Comparison of ENCODE assay signal across 11 cellular contexts in the genomic region with DNA sequence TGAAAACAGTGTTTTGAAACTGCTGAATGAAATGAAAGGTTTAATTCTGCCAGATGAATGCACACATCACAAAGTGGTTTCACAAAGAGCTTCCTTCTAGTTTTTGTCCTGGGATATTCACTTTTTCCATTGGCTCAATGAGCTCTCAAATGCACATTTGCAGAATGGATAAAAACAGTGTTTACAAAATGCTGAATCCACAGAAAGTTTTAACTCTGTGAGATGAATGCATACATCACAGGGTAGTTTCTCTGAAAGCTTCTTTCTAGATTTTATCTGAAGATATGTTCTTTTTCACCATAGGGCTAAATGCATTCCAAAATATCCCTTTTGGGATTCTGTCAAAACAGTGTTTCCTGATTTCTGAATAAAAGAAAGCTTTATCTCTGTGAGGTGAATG.
"Had no signal": no experiment of that assay in that cellular context is flagged by ENCODE, and none has a peak within 500 bp of the region (broad histone marks: within the 10 kb centered on the region; RNA-seq: fewer than 3 reads in every experiment).

No MANE protein-coding gene starts in this region.

- H3K4me3 Mint-ChIP-seq: GM23338, H9, HFFc6 had no signal

- H3K4me1 ChIP-seq: HAP-1 had no signal

- H3K27ac Mint-ChIP-seq: GM23338, H9, HFFc6 had no signal

- H3K9ac ChIP-seq: GM23248 had no signal

- H3K4me2 ChIP-seq: GM23338 had no signal

- FAIRE-seq: H1, H54 had no signal

- H3K27ac ChIP-seq: GM23248 had no signal

- H3K4me3 ChIP-seq: GM23248, GM23338, HAP-1 had no signal

- H3K4me1 Mint-ChIP-seq: GM23338, H9 had no signal

- ATAC-seq: GM23338, HCT116 had no signal

- H3K36me3 ChIP-seq: HAP-1 had no signal

- H2AFZ ChIP-seq: GM23248, GM23338 had no signal

- DNase-seq: GM23248, GOT3, H7, H9, HCEC 1CT, HFFc6 had no signal
